ENCODE assay signal across 10 cellular contexts in the genomic region with DNA sequence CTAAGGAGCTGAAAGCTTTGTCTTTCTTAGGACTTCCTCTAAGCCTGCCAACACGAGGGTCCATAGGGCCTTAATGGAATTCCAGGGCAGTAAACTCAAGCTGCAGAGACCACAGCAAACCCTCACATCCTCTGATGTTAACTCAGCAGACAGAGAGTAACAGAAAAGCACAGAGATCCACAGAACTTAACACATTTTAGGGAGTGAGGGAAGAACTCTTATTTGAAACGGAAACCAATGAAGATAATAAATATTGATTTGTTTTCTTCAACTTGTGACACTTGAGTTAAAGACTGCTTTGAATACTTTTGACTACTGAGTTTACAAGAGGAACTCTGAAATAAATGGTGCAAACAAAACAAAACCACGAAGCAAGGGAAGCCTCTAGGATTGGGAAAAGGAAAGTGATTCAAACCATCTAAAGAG. TPM values are rescaled to one million over a fixed set of nuclear protein-coding genes. Genes with fewer than 3 reads are reported as not detected.
A peak's percentile ranks its signal among the peaks of the same experiment; 100 is the strongest.
DNase-seq lines count a peak whose midpoint lies in the region; ATAC-seq and TF ChIP-seq lines count a peak whose summit lies in the region.
"Had no signal": no experiment of that assay in that cellular context is flagged by ENCODE, and none has a peak within 500 bp of the region (broad histone marks: within the 10 kb centered on the region; RNA-seq: fewer than 3 reads in every experiment).

No MANE protein-coding gene starts in this region.

- H2AFZ ChIP-seq in parathyroid adenoma, result no peak overlapping the region

- DNase-seq in AG10803 (ENCODE audit: low read depth), result peak; percentile 29
- DNase-seq in WTC11 (ENCODE audit: low spot score), result no peak
- DNase-seq in glutamatergic neuron, result no peak
- DNase-seq in GM19238 (ENCODE audit: insufficient read length, low spot score), result no peak
- no peak for DNase-seq in activated CD4-positive, alpha-beta T cell treated with anti-CD3 and anti-CD28 coated beads, Interleukin-2, amount 10 ng/mL, durations not matched to agents 24 days and 14 days
- DNase-seq in CD8-positive, alpha-beta T cell, result no peak
- DNase-seq: activated T-cell treated with anti-CD3 and anti-CD28 coated beads, Interleukin-2, amount 50 U/mL, for 48 hours; CD4-positive, alpha-beta memory T cell had no signal

- H3K4me1 Mint-ChIP-seq in WTC11 (peaks cover 18% of the 10 kb centered on the region), glutamatergic neuron (ENCODE audit: low read depth, unreplicated experiment) (peaks cover 25% of the 10 kb centered on the region)
- H3K4me1 Mint-ChIP-seq in activated CD4-positive, alpha-beta T cell treated with anti-CD3 and anti-CD28 coated beads, Interleukin-2, amount 10 ng/mL, durations not matched to agents 24 days and 14 days, result peaks cover 24% of the 10 kb centered on the region
- peaks cover 34% of the 10 kb centered on the region for H3K4me1 Mint-ChIP-seq in CD8-positive, alpha-beta T cell (ENCODE audit: low read depth)

- H3K36me3 Mint-ChIP-seq in WTC11 (peaks cover 60% of the 10 kb centered on the region), glutamatergic neuron (ENCODE audit: unreplicated experiment) (no peaks in the 10 kb centered on the region)
- peaks cover 45% of the 10 kb centered on the region for H3K36me3 Mint-ChIP-seq in activated CD4-positive, alpha-beta T cell treated with anti-CD3 and anti-CD28 coated beads, Interleukin-2, amount 10 ng/mL, durations not matched to agents 24 days and 14 days (ENCODE audit: low read depth)
- H3K36me3 Mint-ChIP-seq in CD8-positive, alpha-beta T cell, result peaks cover 78% of the 10 kb centered on the region

- intact Hi-C loops in activated CD4-positive, alpha-beta T cell treated with anti-CD3 and anti-CD28 coated beads, Interleukin-2, amount 10 ng/mL, durations not matched to agents 24 days and 14 days (cut with micrococcal nuclease), result loop anchor here (5.0 kb wide), 1 partner anchor 335 kb away; no protein-coding TSS in a partner anchor
- intact Hi-C loops in CD8-positive, alpha-beta T cell (cut with DNase I, micrococcal nuclease), result loop anchor here in 1 of 2 experiments (5.0 kb wide), 1 partner anchor 180 kb away; no protein-coding TSS in a partner anchor

- H3K4me3 Mint-ChIP-seq in WTC11, result no peak overlapping the region
- peak overlapping the region; percentile 60 for H3K4me3 Mint-ChIP-seq in glutamatergic neuron (ENCODE audit: unreplicated experiment)
- no peak overlapping the region for H3K4me3 Mint-ChIP-seq in activated CD4-positive, alpha-beta T cell treated with anti-CD3 and anti-CD28 coated beads, Interleukin-2, amount 10 ng/mL, durations not matched to agents 24 days and 14 days
- H3K4me3 Mint-ChIP-seq in CD8-positive, alpha-beta T cell, result no peak overlapping the region
- H3K4me3 Mint-ChIP-seq: CD4-positive, alpha-beta memory T cell had no signal

- H3K27ac Mint-ChIP-seq in WTC11, result peak overlapping the region; percentile 70
- H3K27ac Mint-ChIP-seq in glutamatergic neuron (ENCODE audit: unreplicated experiment), result peak overlapping the region; percentile 98
- no peak overlapping the region for H3K27ac Mint-ChIP-seq in activated CD4-positive, alpha-beta T cell treated with anti-CD3 and anti-CD28 coated beads, Interleukin-2, amount 10 ng/mL, durations not matched to agents 24 days and 14 days
- H3K27ac Mint-ChIP-seq in CD8-positive, alpha-beta T cell, result no peak overlapping the region

- H3K9me3 ChIP-seq in parathyroid adenoma (ENCODE audit: control insufficient read depth, low read length), result no peaks in the 10 kb centered on the region
- H3K9me3 ChIP-seq in CD8-positive, alpha-beta T cell (ENCODE audit: low read length), result no peaks in the 10 kb centered on the region

- H3K79me2 ChIP-seq in parathyroid adenoma, result peaks cover 6% of the 10 kb centered on the region

- no peaks in the 10 kb centered on the region for H3K36me3 ChIP-seq in parathyroid adenoma (ENCODE audit: control insufficient read depth, insufficient read depth, low read length)
- peaks cover 30% of the 10 kb centered on the region for H3K36me3 ChIP-seq in CD8-positive, alpha-beta T cell (ENCODE audit: insufficient read depth, low read length)

- TF ChIP-seq CTCF in AG10803 (conservative IDR thresholded peaks at IDR 0.05; ENCODE audit: low read length), result no peak
- TF ChIP-seq CTCF in WTC11 (IDR thresholded peaks at IDR 0.05), result no peak
- no peak for TF ChIP-seq CTCF in glutamatergic neuron (IDR thresholded peaks at IDR 0.05; ENCODE audit: partially characterized antibody, unreplicated experiment)
- TF ChIP-seq CTCF in parathyroid adenoma (IDR thresholded peaks at IDR 0.05), result no peak
- TF ChIP-seq CTCF in CD8-positive, alpha-beta T cell (IDR thresholded peaks at IDR 0.05), result no peak

- H3K27me3 Mint-ChIP-seq in WTC11 (ENCODE audit: low read depth) (no peaks in the 10 kb centered on the region), glutamatergic neuron (ENCODE audit: unreplicated experiment) (no peaks in the 10 kb centered on the region)
- no peaks in the 10 kb centered on the region for H3K27me3 Mint-ChIP-seq in activated CD4-positive, alpha-beta T cell treated with anti-CD3 and anti-CD28 coated beads, Interleukin-2, amount 10 ng/mL, durations not matched to agents 24 days and 14 days
- H3K27me3 Mint-ChIP-seq in CD8-positive, alpha-beta T cell (ENCODE audit: low read depth), result no peaks in the 10 kb centered on the region
- H3K27me3 Mint-ChIP-seq: CD4-positive, alpha-beta memory T cell had no signal

- peak overlapping the region; percentile 83 for H3K27ac ChIP-seq in parathyroid adenoma
- H3K27ac ChIP-seq in CD8-positive, alpha-beta T cell (ENCODE audit: low read depth, low read length), result no peak overlapping the region

- CTCF ChIA-PET in WTC11 (lab: Charles Lee), result interaction anchor here (0.6 to 4.0 kb wide), 6 partner anchors 9 to 126 kb away, joined by 3 to 30 read pairs (median 16); a partner anchor contains a TSS
- CTCF ChIA-PET in CD8-positive, alpha-beta T cell (lab: Charles Lee), result interaction anchor here (0.6 to 8.9 kb wide), 4 partner anchors 10 to 1787 kb away, joined by 3 to 82 read pairs (median 18); a partner anchor contains a TSS

- ATAC-seq in WTC11 (no peak), GM18861 (IDR thresholded peaks at IDR 0.05; ENCODE audit: unreplicated experiment) (no peak)
- no peak for ATAC-seq in CD8-positive, alpha-beta T cell

- no peaks in the 10 kb centered on the region for H3K9me3 Mint-ChIP-seq in WTC11
- no peaks in the 10 kb centered on the region for H3K9me3 Mint-ChIP-seq in glutamatergic neuron (ENCODE audit: unreplicated experiment)
- no peaks in the 10 kb centered on the region for H3K9me3 Mint-ChIP-seq in activated CD4-positive, alpha-beta T cell treated with anti-CD3 and anti-CD28 coated beads, Interleukin-2, amount 10 ng/mL, durations not matched to agents 24 days and 14 days
- no peaks in the 10 kb centered on the region for H3K9me3 Mint-ChIP-seq in CD8-positive, alpha-beta T cell
- H3K9me3 Mint-ChIP-seq: CD4-positive, alpha-beta memory T cell had no signal

- no peak overlapping the region for H3K9ac ChIP-seq in parathyroid adenoma

- H3K27me3 ChIP-seq in parathyroid adenoma (ENCODE audit: control insufficient read depth, insufficient read depth, low read length), result no peaks in the 10 kb centered on the region
- no peaks in the 10 kb centered on the region for H3K27me3 ChIP-seq in CD8-positive, alpha-beta T cell (ENCODE audit: insufficient read depth, low read length)

- H3K4me2 ChIP-seq in parathyroid adenoma (ENCODE audit: low read length), result peak overlapping the region; percentile 40

- H3K4me3 ChIP-seq in AG10803 (ENCODE audit: low read length) (no peak overlapping the region; the same call in 1 of the 2 replicates), parathyroid adenoma (ENCODE audit: low read depth, low read length) (peak overlapping the region; percentile 8)
- no peak overlapping the region for H3K4me3 ChIP-seq in CD8-positive, alpha-beta T cell (ENCODE audit: low read depth, low read length)

- peaks cover 25% of the 10 kb centered on the region for H3K4me1 ChIP-seq in parathyroid adenoma
- no peaks in the 10 kb centered on the region for H3K4me1 ChIP-seq in CD8-positive, alpha-beta T cell (ENCODE audit: insufficient read depth, low read length)

- POLR2A ChIA-PET in WTC11 (lab: Charles Lee), result no interaction called here
- POLR2A ChIA-PET in CD8-positive, alpha-beta T cell (lab: Charles Lee), result no interaction called here

TF ChIP-seq in WTC11, 78 proteins besides CTCF, POLR2A, EP300 and RAD21:
- TF ChIP-seq, protein P1, sequence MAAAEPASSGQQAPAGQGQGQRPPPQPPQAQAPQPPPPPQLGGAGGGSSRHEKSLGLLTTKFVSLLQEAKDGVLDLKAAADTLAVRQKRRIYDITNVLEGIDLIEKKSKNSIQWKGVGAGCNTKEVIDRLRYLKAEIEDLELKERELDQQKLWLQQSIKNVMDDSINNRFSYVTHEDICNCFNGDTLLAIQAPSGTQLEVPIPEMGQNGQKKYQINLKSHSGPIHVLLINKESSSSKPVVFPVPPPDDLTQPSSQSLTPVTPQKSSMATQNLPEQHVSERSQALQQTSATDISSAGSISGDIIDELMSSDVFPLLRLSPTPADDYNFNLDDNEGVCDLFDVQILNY (CRISPR knock-in tag; IDR thresholded peaks at IDR 0.05), result no peak
- TF ChIP-seq, protein P2, sequence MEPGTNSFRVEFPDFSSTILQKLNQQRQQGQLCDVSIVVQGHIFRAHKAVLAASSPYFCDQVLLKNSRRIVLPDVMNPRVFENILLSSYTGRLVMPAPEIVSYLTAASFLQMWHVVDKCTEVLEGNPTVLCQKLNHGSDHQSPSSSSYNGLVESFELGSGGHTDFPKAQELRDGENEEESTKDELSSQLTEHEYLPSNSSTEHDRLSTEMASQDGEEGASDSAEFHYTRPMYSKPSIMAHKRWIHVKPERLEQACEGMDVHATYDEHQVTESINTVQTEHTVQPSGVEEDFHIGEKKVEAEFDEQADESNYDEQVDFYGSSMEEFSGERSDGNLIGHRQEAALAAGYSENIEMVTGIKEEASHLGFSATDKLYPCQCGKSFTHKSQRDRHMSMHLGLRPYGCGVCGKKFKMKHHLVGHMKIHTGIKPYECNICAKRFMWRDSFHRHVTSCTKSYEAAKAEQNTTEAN (CRISPR knock-in tag; IDR thresholded peaks at IDR 0.05), result no peak
TF ChIP-seq in WTC11: peak in this region for 0.

RNA-seq across cellular contexts. Expression of a gene that starts 9.4 kb away (rescaled TPM):
- 82.7 to 89.8 TPM (median 89.7 TPM) in 3 replicates for total RNA-seq in WTC11 (2021)
- total RNA-seq in glutamatergic neuron (ENCODE audit: unreplicated experiment), result 269 TPM
- 51.4 and 56.5 TPM in 2 replicates for total RNA-seq in activated CD4-positive, alpha-beta T cell treated with anti-CD3 and anti-CD28 coated beads, Interleukin-2, amount 10 ng/mL, durations not matched to agents 24 days and 14 days
- 100 to 1,000 TPM; 102 to 114 TPM for total RNA-seq in CD8-positive, alpha-beta T cell

RNA-seq across cellular contexts. Expression of a gene that starts 45.4 kb away (rescaled TPM):
- 56.2 to 60.6 TPM (median 58.5 TPM) in 3 replicates for total RNA-seq in WTC11 (2021)
- 8.2 TPM for total RNA-seq in glutamatergic neuron (ENCODE audit: unreplicated experiment)
- 3.5 and 5.0 TPM in 2 replicates for total RNA-seq in activated CD4-positive, alpha-beta T cell treated with anti-CD3 and anti-CD28 coated beads, Interleukin-2, amount 10 ng/mL, durations not matched to agents 24 days and 14 days
- total RNA-seq in CD8-positive, alpha-beta T cell, result under 1 TPM; 0.84 to 0.89 TPM

RNA-seq across cellular contexts. Expression of a gene that starts 59.4 kb away (rescaled TPM):
- total RNA-seq in WTC11 (2021), result not detected in 3 replicates
- 0.39 TPM for total RNA-seq in glutamatergic neuron (ENCODE audit: unreplicated experiment)
- total RNA-seq in activated CD4-positive, alpha-beta T cell treated with anti-CD3 and anti-CD28 coated beads, Interleukin-2, amount 10 ng/mL, durations not matched to agents 24 days and 14 days, result 0.37 TPM in 1 of 2 replicates, not detected in the other
- total RNA-seq in CD8-positive, alpha-beta T cell, result not detected

Comparison
In these comparisons a context has a peak if more than half of its experiments do, and no peak if none do; other contexts are left out.
1. H3K27ac Mint-ChIP-seq: peak in WTC11 (single experiment) and glutamatergic neuron (single experiment); none in activated CD4-positive, alpha-beta T cell treated with anti-CD3 and anti-CD28 coated beads, Interleukin-2, amount 10 ng/mL, durations not matched to agents 24 days and 14 days (single experiment) and CD8-positive, alpha-beta T cell (single experiment).